In genomic region chr7:29806131-29806792, GRCh38 we compare ENCODE assay signal across 9 cellular contexts. TPM values are rescaled to one million over a fixed set of nuclear protein-coding genes. Genes with fewer than 3 reads are reported as not detected.
A peak's percentile ranks its signal among the peaks of the same experiment; 100 is the strongest.
DNase-seq lines count a peak whose midpoint lies in the region; ATAC-seq and TF ChIP-seq lines count a peak whose summit lies in the region.
"Had no signal": no experiment of that assay in that cellular context is flagged by ENCODE, and none has a peak within 500 bp of the region (broad histone marks: within the 10 kb centered on the region; RNA-seq: fewer than 3 reads in every experiment).

TSS of gene WIPF3 (plus strand) at chr7:29806508. CDS start at chr7:29834725, 28,217 bp downstream.

- H3K27ac Mint-ChIP-seq in naive B cell: no peak within 1 kb of the TSS
- H3K27ac Mint-ChIP-seq in HFFc6: no peak within 1 kb of the TSS

- TF ChIP-seq CTCF in epithelial cell of proximal tubule (conservative IDR thresholded peaks at IDR 0.05; ENCODE audit: low read depth, low read length): no peak
- no peak for TF ChIP-seq CTCF in HFFc6 (IDR thresholded peaks at IDR 0.05)

- no peaks in the 10 kb centered on the region for H3K36me3 ChIP-seq in ES-I3 (ENCODE audit: insufficient read depth, low read length)

- H3K27me3 Mint-ChIP-seq in naive B cell: peaks cover 77 to 90% (median 88%) of the 10 kb centered on the region in 3 donors
- H3K27me3 Mint-ChIP-seq in HFFc6 (ENCODE audit: insufficient read depth): peaks cover 42% of the 10 kb centered on the region

- H3K4me1 Mint-ChIP-seq in naive B cell: peaks cover 0 to 16% (median 0%) of the 10 kb centered on the region in 3 donors
- no peaks in the 10 kb centered on the region for H3K4me1 Mint-ChIP-seq in HFFc6 (ENCODE audit: low read depth)

- ATAC-seq in naive B cell (ENCODE audit: low read depth in 2 of 2) (peak in 1 of 2 donors; percentile 14), HG02678 (IDR thresholded peaks at IDR 0.05; ENCODE audit: unreplicated experiment) (no peak)

- H3K9me3 ChIP-seq in ES-I3 (ENCODE audit: control insufficient read depth, insufficient read depth, low read length): no peaks in the 10 kb centered on the region

- H3K4me1 ChIP-seq in ES-I3 (ENCODE audit: insufficient read depth, low read length): peaks cover 15% of the 10 kb centered on the region

- DNase-seq in NCI-H2227 treated with DMSO at 0.1 percent for 48 hours (lab: John Stamatoyannopoulos, UW) (peak; percentile 16), epithelial cell of proximal tubule (ENCODE audit: low read depth) (no peak), naive B cell (no peak), GM19240 (ENCODE audit: insufficient read length, low spot score) (no peak), HFFc6 (no peak), Ammon's horn (ENCODE audit: low spot score) (no peak)

- H3K9me3 Mint-ChIP-seq in naive B cell: peaks cover 0 to 5% (median 0%) of the 10 kb centered on the region in 7 donors
- H3K9me3 Mint-ChIP-seq in HFFc6: no peaks in the 10 kb centered on the region

- H3K36me3 Mint-ChIP-seq in naive B cell: peaks cover 0 to 8% of the 10 kb centered on the region in 2 donors
- no peaks in the 10 kb centered on the region for H3K36me3 Mint-ChIP-seq in HFFc6 (ENCODE audit: low read depth)

- H3K4me3 ChIP-seq in epithelial cell of proximal tubule (ENCODE audit: low read depth, low read length): peak within 1 kb of the TSS; percentile 49

- H3K9ac ChIP-seq in ES-I3 (ENCODE audit: low read depth, low read length): peak within 1 kb of the TSS; percentile 80

- H3K4me3 Mint-ChIP-seq in naive B cell: peak within 1 kb of the TSS in 7 of 8 donors; percentile 11 to 80 (median 57)
- H3K4me3 Mint-ChIP-seq in HFFc6: no peak within 1 kb of the TSS

RNA-seq across cellular contexts. Expression of gene WIPF3, which starts in this region (rescaled TPM):
- total RNA-seq in epithelial cell of proximal tubule: 0.23 and 0.36 TPM in 2 replicates
- under 1 TPM in 1 of 6 donors, not detected in 5; 0.16 TPM for polyA plus RNA-seq in naive B cell (ENCODE audit: low read depth in 6 of 6)
- not detected for total RNA-seq in HFFc6 (2021; fragmentation: NEBNext Ultra II Directional; extraction: Animal tissue kit (Norgen Biotek cat#: 25700))
- total RNA-seq: dermis microvascular lymphatic vessel endothelial cell had no signal
